In the genomic region with DNA sequence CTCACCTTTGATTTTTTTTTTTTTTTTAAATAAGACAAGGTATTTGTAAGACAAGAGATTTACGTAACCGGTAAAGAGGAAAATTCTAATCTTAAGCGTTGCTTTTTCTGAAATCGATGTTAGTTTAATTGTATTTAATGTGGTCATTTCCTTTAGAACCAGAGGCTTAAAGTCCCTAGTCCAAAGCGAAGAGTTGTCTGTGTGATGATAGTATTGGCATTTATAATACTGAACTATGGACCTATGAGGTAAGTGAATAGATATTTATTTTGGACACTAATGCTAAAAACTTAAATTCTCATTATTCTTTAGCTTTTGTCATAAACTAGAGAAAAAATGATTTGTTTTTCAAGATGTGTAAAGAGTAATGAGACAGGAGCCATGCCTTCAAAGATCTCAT, we compare ENCODE assay signal across 10 cellular contexts.
"Had no signal": no experiment of that assay in that cellular context is flagged by ENCODE, and none has a peak within 500 bp of the region (broad histone marks: within the 10 kb centered on the region; RNA-seq: fewer than 3 reads in every experiment).

No MANE protein-coding gene starts in this region.

- DNase-seq: GM23248, GOT3, H7, HFFc6, IMR-90, KG1 had no signal

- ATAC-seq: HCT116, K562 had no signal

- H3K9ac ChIP-seq: GM23248 had no signal

- FAIRE-seq: K562 had no signal

- H3K9me3 ChIP-seq: HAP-1 had no signal

- H3K4me3 ChIP-seq: GM23248, HAP-1, K562 had no signal

- H3K27ac ChIP-seq: GM23248, HL-60 had no signal

- H3K4me1 ChIP-seq: HAP-1 had no signal

- H2AFZ ChIP-seq: GM23248 had no signal
